In the genomic region with DNA sequence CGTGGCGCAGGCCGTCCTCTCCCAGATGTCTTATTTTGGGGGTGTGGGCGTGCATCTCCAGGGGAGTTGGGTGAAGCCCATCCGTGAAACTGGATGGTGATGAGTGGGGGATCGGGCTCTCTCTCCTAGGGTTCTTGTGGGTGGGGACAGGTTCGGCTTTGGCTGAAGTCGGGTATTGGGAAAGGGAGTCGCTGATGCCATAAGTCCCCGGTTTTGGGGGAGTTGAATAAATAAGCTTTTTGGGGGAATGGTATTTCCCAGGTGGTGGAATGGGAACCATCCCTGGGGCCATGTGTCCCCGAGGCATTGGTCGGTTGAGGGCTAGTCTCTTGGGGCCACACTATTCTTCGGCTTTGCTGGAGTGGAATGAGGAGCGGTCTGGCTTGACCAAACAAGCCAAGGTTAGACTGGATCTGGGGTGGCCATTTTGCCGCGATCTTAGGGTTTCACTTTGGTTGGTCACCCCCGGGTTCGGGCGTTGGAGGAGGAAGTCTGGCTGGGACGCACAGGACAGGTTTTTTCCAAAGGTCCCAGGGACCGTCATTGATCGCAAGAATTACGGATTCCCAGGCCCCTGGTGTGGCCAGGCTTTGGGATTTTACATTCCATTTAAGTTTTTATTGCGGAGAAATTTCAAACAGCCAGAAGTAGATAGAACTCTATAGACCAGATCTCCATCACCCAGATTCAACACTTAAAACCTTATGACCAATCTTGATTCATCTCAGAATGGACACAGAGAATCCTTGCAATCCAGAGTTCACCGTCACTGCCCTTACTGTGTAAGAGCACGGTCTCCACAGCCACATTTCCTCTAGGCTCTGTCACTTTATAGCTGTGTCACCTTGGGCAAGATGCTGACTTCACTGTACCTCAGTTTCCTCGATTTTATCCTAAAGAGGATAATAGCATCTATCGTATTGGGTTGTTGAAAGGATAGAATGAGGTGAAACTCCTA, we compare ENCODE assay signal across 8 cellular contexts. TPM values are rescaled to one million over a fixed set of nuclear protein-coding genes. Genes with fewer than 3 reads are reported as not detected.
A peak's percentile ranks its signal among the peaks of the same experiment; 100 is the strongest.
DNase-seq lines count a peak whose midpoint lies in the region; ATAC-seq and TF ChIP-seq lines count a peak whose summit lies in the region.

No MANE protein-coding gene starts in this region.

- H3K27me3 ChIP-seq in CD8-positive, alpha-beta memory T cell (ENCODE audit: insufficient read depth, low read length, poor library complexity, severe bottlenecking) = peaks cover 4% of the 10 kb centered on the region
- H3K27me3 ChIP-seq in spleen (replicated peaks in 1 of 7) = peaks cover 0 to 18% (median 3%) of the 10 kb centered on the region in 7 donors

- 25 to 35% (median 27%) methylated on average over 28 of the region's 28 CpGs for WGBS in spleen, 5 donors

- peaks cover 6% of the 10 kb centered on the region for H3K9me3 ChIP-seq in CD8-positive, alpha-beta memory T cell (ENCODE audit: low read length)
- H3K9me3 ChIP-seq in spleen = peaks cover 0 to 31% (median 22%) of the 10 kb centered on the region in 8 donors

- intact Hi-C loops in spleen (cut with DNase I; ENCODE audit: low total_unique reads) = no loop called here

- peak overlapping the region; percentile 93 to 99 (median 97) for H3K4me3 Mint-ChIP-seq in CD8-positive, alpha-beta memory T cell
- peak overlapping the region; percentile 96 for H3K4me3 Mint-ChIP-seq in activated naive CD8-positive, alpha-beta T cell

- TF ChIP-seq POLR2A in spleen (IDR thresholded peaks at IDR 0.05) = no peak

- in situ Hi-C loops in GM13977 (cut with MboI; ENCODE audit: low pct_unique_long_range_greater_than_20kb, low sequenced_read_pairs, unreplicated experiment) = loop anchor here (25.0 kb wide), 1 partner anchor 777 kb away; no protein-coding TSS in a partner anchor

- H3K27ac ChIP-seq in CD8-positive, alpha-beta memory T cell (ENCODE audit: low read depth, low read length) = peak overlapping the region; percentile 98
- peak overlapping the region; percentile 92 to 99 (median 97) for H3K27ac ChIP-seq in spleen

- H3K4me1 Mint-ChIP-seq in CD8-positive, alpha-beta memory T cell = peaks cover 24 to 39% (median 37%) of the 10 kb centered on the region in 3 donors
- H3K4me1 Mint-ChIP-seq in activated naive CD8-positive, alpha-beta T cell (ENCODE audit: low read depth) = peaks cover 23% of the 10 kb centered on the region

- peak; percentile 14 for ATAC-seq in HG03103 (IDR thresholded peaks at IDR 0.05; ENCODE audit: low read depth, unreplicated experiment)

- POLR2A ChIA-PET in CD8-positive, alpha-beta memory T cell (lab: Charles Lee) = interaction anchor here (1.1 to 1.8 kb wide), 6 partner anchors 151 to 1728 kb away, joined by 3 to 20 read pairs (median 6); a partner anchor contains a TSS

- H3K9me3 Mint-ChIP-seq in CD8-positive, alpha-beta memory T cell = peaks cover 12 to 18% (median 16%) of the 10 kb centered on the region in 5 donors
- peaks cover 11% of the 10 kb centered on the region for H3K9me3 Mint-ChIP-seq in activated naive CD8-positive, alpha-beta T cell (ENCODE audit: low read depth)

- peak overlapping the region; percentile 98 for H3K4me3 ChIP-seq in CD8-positive, alpha-beta memory T cell (ENCODE audit: low read length)
- peak overlapping the region; percentile 88 for H3K4me3 ChIP-seq in iPS-11a (ENCODE audit: low read depth, low read length)
- H3K4me3 ChIP-seq in spleen = peak overlapping the region; percentile 68 to 91 (median 84)

- H3K27me3 Mint-ChIP-seq in CD8-positive, alpha-beta memory T cell = peaks cover 17 to 23% of the 10 kb centered on the region in 2 donors
- peaks cover 10% of the 10 kb centered on the region for H3K27me3 Mint-ChIP-seq in activated naive CD8-positive, alpha-beta T cell

- no peaks in the 10 kb centered on the region for H3K36me3 ChIP-seq in CD8-positive, alpha-beta memory T cell (ENCODE audit: insufficient read depth, low read length)
- H3K36me3 ChIP-seq in spleen = peaks cover 0 to 22% (median 0%) of the 10 kb centered on the region in 6 donors

- peaks cover 19% of the 10 kb centered on the region for H3K4me1 ChIP-seq in CD8-positive, alpha-beta memory T cell (ENCODE audit: insufficient read depth, low read length)
- peaks cover 0 to 24% (median 17%) of the 10 kb centered on the region in 6 donors for H3K4me1 ChIP-seq in spleen

- CTCF ChIA-PET in CD8-positive, alpha-beta memory T cell (lab: Charles Lee) = interaction anchor here (0.9 to 1.8 kb wide), 4 partner anchors 31 to 607 kb away, joined by 4 to 6 read pairs (median 4); a partner anchor contains a TSS

- TF ChIP-seq CTCF in spleen (IDR thresholded peaks at IDR 0.05 in 8 of 11, conservative IDR thresholded peaks at IDR 0.05 in 3 of 11) (no peak), GM13977 (IDR thresholded peaks at IDR 0.05; ENCODE audit: extremely low read depth, insufficient read depth, missing control alignments) (no peak)

- DNase-seq in CD8-positive, alpha-beta memory T cell = no peak
- DNase-seq in spleen (peak; percentile 83), GM13977 (ENCODE audit: low spot score) (no peak), inferior parietal cortex (ENCODE audit: extremely low spot score) (no peak)
- DNase-seq in stimulated activated CD4-positive, alpha-beta T cell treated with anti-CD3 and anti-CD28 coated beads, Interleukin-2, amount 100 ng/mL, for 48 hours = no peak

- peaks cover 14 to 30% (median 30%) of the 10 kb centered on the region in 3 donors for H3K36me3 Mint-ChIP-seq in CD8-positive, alpha-beta memory T cell
- H3K36me3 Mint-ChIP-seq in activated naive CD8-positive, alpha-beta T cell = peaks cover 26% of the 10 kb centered on the region

- peak overlapping the region; percentile 95 to 100 (median 99) for H3K27ac Mint-ChIP-seq in CD8-positive, alpha-beta memory T cell
- H3K27ac Mint-ChIP-seq in activated naive CD8-positive, alpha-beta T cell = peak overlapping the region; percentile 96

RNA-seq across cellular contexts. Expression of a gene that starts 0.7 kb away (rescaled TPM):
- 1 to 10 TPM; 6.1 to 6.4 TPM for total RNA-seq in CD8-positive, alpha-beta memory T cell
- polyA plus RNA-seq in CD8-positive, alpha-beta memory T cell = 5.9 TPM
- total RNA-seq in spleen = 10 to 100 TPM in 6 of 7 donors, 1 to 10 TPM in 1; 9.5 to 16.9 (median 15.0) TPM
- polyA plus RNA-seq in spleen = 10 to 100 TPM in 2 of 3 donors, 1 to 10 TPM in 1; 8.7 to 15.6 (median 12.2) TPM
